In genomic region chr4:155099231-155099630, GRCh38 we compare ENCODE assay signal across 23 cellular contexts.
"Had no signal": no experiment of that assay in that cellular context is flagged by ENCODE, and none has a peak within 500 bp of the region (broad histone marks: within the 10 kb centered on the region; RNA-seq: fewer than 3 reads in every experiment).

No MANE protein-coding gene starts in this region.

- ATAC-seq: esophagus mucosa; gastrocnemius medialis; left cardiac atrium; left lung; naive thymus-derived CD4-positive, alpha-beta T cell; psoas muscle; right cardiac atrium; stimulated activated effector memory CD8-positive, alpha-beta T cell treated with anti-CD3 and anti-CD28 coated beads, Interleukin-12 subunit alpha, Interleukin-12 subunit beta, amount 100 ng/mL, for 72 hours had no signal

- H3K27me3 ChIP-seq: gastrocnemius medialis, left lung, sigmoid colon, tibial nerve, upper lobe of left lung had no signal

- H3K9me3 ChIP-seq: gastrocnemius medialis, left lung, psoas muscle, sigmoid colon, thoracic aorta, tibial nerve, upper lobe of left lung had no signal

- H3K4me3 ChIP-seq: gastrocnemius medialis, left lung, psoas muscle, sigmoid colon, thoracic aorta, tibial nerve, upper lobe of left lung had no signal

- H3K36me3 ChIP-seq: gastrocnemius medialis, left lung, sigmoid colon, thoracic aorta, tibial nerve, upper lobe of left lung had no signal

- DNase-seq: cortex of kidney; foreskin fibroblast; gastrocnemius medialis; head of caudate nucleus; left cardiac atrium; left lung; mesenchymal stem cell; midbrain; naive thymus-derived CD4-positive, alpha-beta T cell; nucleus accumbens; psoas muscle; right cardiac atrium; sigmoid colon; stimulated activated CD4-positive, alpha-beta T cell treated with anti-CD3 and anti-CD28 coated beads, Interleukin-2, amount 100 ng/mL, for 24 hours; stimulated activated CD4-positive, alpha-beta T cell treated with anti-CD3 and anti-CD28 coated beads, Interleukin-4, amount 100 ng/mL, for 24 hours; stimulated activated naive CD4-positive, alpha-beta T cell treated with Interleukin-2 at 50 U/mL for 16 hours; substantia nigra; upper lobe of left lung had no signal

- H3K4me1 ChIP-seq: gastrocnemius medialis, left lung, psoas muscle, sigmoid colon, tibial nerve, upper lobe of left lung had no signal

- H3K27ac ChIP-seq: epithelial cell of prostate, gastrocnemius medialis, left lung, psoas muscle, sigmoid colon, thoracic aorta, tibial nerve, upper lobe of left lung had no signal
